ENCODE assay signal across 10 cellular contexts in the genomic region with DNA sequence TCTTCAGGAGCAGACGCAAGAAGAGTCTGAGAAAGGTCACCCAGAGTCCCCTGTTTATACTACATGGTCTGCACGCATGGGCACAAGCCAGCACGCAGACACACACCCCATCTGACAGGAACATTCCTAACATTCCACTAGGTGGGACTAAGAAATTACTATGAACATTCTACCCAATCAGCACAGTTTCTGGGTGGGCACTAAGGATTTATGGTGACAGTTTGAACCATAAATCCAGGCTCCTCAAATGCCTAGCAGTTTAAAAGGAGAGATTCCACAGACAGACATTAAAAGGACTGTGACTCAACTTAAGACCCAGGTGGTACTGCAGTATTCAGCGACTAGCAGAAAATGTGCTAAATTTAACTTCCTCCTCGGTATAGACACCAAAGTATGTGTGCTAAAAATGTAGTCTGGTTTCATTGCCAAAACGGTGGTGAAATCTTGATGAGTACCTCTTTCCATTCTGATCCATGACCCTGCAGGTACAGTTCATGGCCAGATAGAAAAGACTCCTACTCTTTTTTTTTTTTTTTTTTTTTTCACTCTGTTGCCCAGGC. TPM values are rescaled to one million over a fixed set of nuclear protein-coding genes. Genes with fewer than 3 reads are reported as not detected.
DNase-seq lines count a peak whose midpoint lies in the region; ATAC-seq and TF ChIP-seq lines count a peak whose summit lies in the region.
"Had no signal": no experiment of that assay in that cellular context is flagged by ENCODE, and none has a peak within 500 bp of the region (broad histone marks: within the 10 kb centered on the region; RNA-seq: fewer than 3 reads in every experiment).

No MANE protein-coding gene starts in this region.

- H3K27me3 ChIP-seq in tibial nerve, result no peaks in the 10 kb centered on the region

- TF ChIP-seq CTCF in tibial nerve (IDR thresholded peaks at IDR 0.05), result no peak

- no peak overlapping the region for H3K4me3 ChIP-seq in tibial nerve

- H3K9me3 ChIP-seq in tibial nerve, result peaks cover 0 to 2% (median 0%) of the 10 kb centered on the region in 4 donors

- 18 to 29% methylated on average over 6 of the region's 6 CpGs for WGBS in tibial nerve, 2 donors

- peak; percentile 41 to 46 for TF ChIP-seq EP300 in tibial nerve (IDR thresholded peaks at IDR 0.05)

- ATAC-seq in GM19324 (IDR thresholded peaks at IDR 0.05; ENCODE audit: low FRiP score, unreplicated experiment), result no peak

- peak; percentile 11 for DNase-seq in DMS 273 (lab: John Stamatoyannopoulos, UW; ENCODE audit: unreplicated experiment)
- DNase-seq in DMS 273 treated with DMSO at 0.1 percent for 48 hours (lab: John Stamatoyannopoulos, UW), result no peak
- peak; percentile 85 for DNase-seq in T1000 (lab: John Stamatoyannopoulos, UW)
- DNase-seq in iPS-NIHi11 (ENCODE audit: low spot score), result peak; percentile 62
- DNase-seq in tibial nerve (ENCODE audit: low spot score in 2 of 2), result no peak
- DNase-seq in nucleus accumbens (lab: John Stamatoyannopoulos, UW), result no peak
- DNase-seq in NCI-H1105 treated with DMSO at 0.1 percent for 48 hours (lab: John Stamatoyannopoulos, UW), result no peak
- DNase-seq: NCI-H1092 treated with DMSO at 0.1 percent for 48 hours had no signal

- peaks cover 6 to 35% (median 8%) of the 10 kb centered on the region in 3 donors for H3K36me3 ChIP-seq in tibial nerve

- peaks cover 0 to 9% (median 0%) of the 10 kb centered on the region in 4 donors for H3K4me1 ChIP-seq in tibial nerve

- H3K27ac ChIP-seq in tibial nerve, result peak overlapping the region in 3 of 4 donors; percentile 26 to 66 (median 58)
- H3K27ac ChIP-seq: 22Rv1 had no signal

- TF ChIP-seq POLR2A in tibial nerve (IDR thresholded peaks at IDR 0.05), result no peak

RNA-seq across cellular contexts. Expression of a gene that starts 16.2 kb away (rescaled TPM):
- total RNA-seq in tibial nerve, result 10 to 100 TPM; 16.1 to 42.4 (median 31.9) TPM

RNA-seq across cellular contexts. Expression of a gene that starts 25.3 kb away (rescaled TPM):
- 100 to 1,000 TPM; 128 to 254 (median 198) TPM for total RNA-seq in tibial nerve

RNA-seq across cellular contexts. Expression of a gene that starts 29.8 kb away (rescaled TPM):
- not detected for total RNA-seq in tibial nerve

Comparison
In these comparisons a context has a peak if more than half of its experiments do, and no peak if none do; other contexts are left out.
1. DNase-seq: peak in DMS 273 (single experiment), T1000 (single experiment) and iPS-NIHi11 (single experiment); none in DMS 273 treated with DMSO at 0.1 percent for 48 hours (single experiment), tibial nerve (0 of 2), nucleus accumbens (0 of 56) and NCI-H1105 treated with DMSO at 0.1 percent for 48 hours (single experiment).